9 cellular contexts compared by ENCODE assay signal in the genomic region with DNA sequence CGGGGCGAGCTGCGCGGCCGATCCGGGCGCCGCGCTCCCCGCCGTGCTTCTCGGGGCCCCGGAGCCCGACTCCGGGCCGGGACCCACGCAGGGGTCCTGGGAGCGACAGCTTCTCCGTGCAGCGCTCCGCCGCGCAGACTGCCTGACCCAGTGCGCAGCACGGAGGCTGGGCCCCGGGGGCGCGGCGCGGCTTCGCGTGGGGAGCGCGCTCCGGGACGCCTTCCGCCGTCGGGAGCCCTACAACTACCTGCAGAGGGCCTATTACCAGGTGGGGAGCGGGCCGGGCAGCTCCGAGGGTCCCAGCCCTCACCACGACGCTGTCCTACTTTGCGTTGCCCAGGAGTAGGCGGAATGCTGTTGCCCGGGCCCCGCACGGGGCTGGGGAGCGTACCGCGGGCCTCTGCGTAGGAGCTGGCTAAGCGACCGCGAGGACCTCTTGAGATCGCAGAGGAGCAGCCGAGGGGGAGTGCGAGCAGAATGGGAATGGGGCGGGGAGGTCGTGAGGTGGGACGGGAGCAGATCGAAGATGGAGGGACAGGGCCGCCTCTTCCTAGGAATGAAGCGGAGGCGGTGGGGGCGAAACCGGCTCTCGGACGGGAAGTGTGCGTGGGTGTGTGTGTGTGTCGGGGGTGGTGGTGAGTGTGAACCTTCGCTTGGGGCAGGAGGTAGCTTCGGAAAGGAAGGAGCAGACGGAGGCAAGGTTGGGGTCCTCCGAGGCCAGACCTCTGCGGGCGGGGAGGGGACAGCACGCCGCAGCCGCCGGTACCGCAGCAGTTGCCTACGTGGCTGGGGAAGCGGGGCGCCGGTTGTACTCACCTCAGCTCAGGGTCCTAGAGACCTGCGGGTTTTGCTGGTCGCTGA. TPM values are rescaled to one million over a fixed set of nuclear protein-coding genes. Genes with fewer than 3 reads are reported as not detected.
A peak's percentile ranks its signal among the peaks of the same experiment; 100 is the strongest.
DNase-seq lines count a peak whose midpoint lies in the region; ATAC-seq, FAIRE-seq and TF ChIP-seq lines count a peak whose summit lies in the region.
"Had no signal": no experiment of that assay in that cellular context is flagged by ENCODE, and none has a peak within 500 bp of the region (broad histone marks: within the 10 kb centered on the region; RNA-seq: fewer than 3 reads in every experiment).

No MANE protein-coding gene starts in this region.

- H3K36me3 ChIP-seq in Panc1 (ENCODE audit: control insufficient read depth, insufficient read depth, low read length) (no peaks in the 10 kb centered on the region), adipocyte (ENCODE audit: control insufficient read depth, insufficient read depth, low read length, severe bottlenecking) (no peaks in the 10 kb centered on the region)

- no peak for FAIRE-seq in RCC 7860 (lab: Jason Lieb, UNC)
- FAIRE-seq: A204.1 had no signal

- H3K4me1 ChIP-seq in Panc1 (ENCODE audit: control insufficient read depth, insufficient read depth, low read length): peaks cover 10% of the 10 kb centered on the region; the same call in 1 of the 2 replicates
- H3K4me1 ChIP-seq in adipocyte (ENCODE audit: control insufficient read depth, insufficient read depth, low read length): peaks cover 9% of the 10 kb centered on the region

- CTCF ChIA-PET in Panc1 (lab: Charles Lee): interaction anchor here (0.6 kb wide), 1 partner anchor 118 kb away, joined by 5 read pairs; no protein-coding TSS in a partner anchor

- H3K9me3 ChIP-seq in Panc1 (ENCODE audit: control insufficient read depth, insufficient read depth, low read depth, low read length) (no peaks in the 10 kb centered on the region), adipocyte (ENCODE audit: control insufficient read depth, low read length) (no peaks in the 10 kb centered on the region)

- POLR2A ChIA-PET in Panc1 (lab: Charles Lee): no interaction called here

- H3K4me3 ChIP-seq in Panc1 (ENCODE audit: low read depth in 2 of 2, low read length in 2 of 2) (peak overlapping the region; percentile 65 to 67), adipocyte (ENCODE audit: low read length) (peak overlapping the region; percentile 87), retinal pigment epithelial cell (ENCODE audit: low read length) (peak overlapping the region; percentile 88)

- peak overlapping the region; percentile 63 for H3K27ac ChIP-seq in Panc1 (ENCODE audit: low read length)

- in situ Hi-C loops in Panc1 (cut with HindIII; ENCODE audit: low pct_unique_long_range_greater_than_20kb, low sequenced_read_pairs): no loop called here

- intact Hi-C loops in Panc1 (cut with micrococcal nuclease; ENCODE audit: unreplicated experiment): loop anchor here (5.0 kb wide), 1 partner anchor 77 kb away; a partner anchor contains a TSS
- intact Hi-C loops in left ventricle myocardium superior (cut with micrococcal nuclease): loop anchor here (5.0 kb wide), 1 partner anchor 92 kb away; no protein-coding TSS in a partner anchor

- DNase-seq in DMS 273 (lab: John Stamatoyannopoulos, UW; ENCODE audit: unreplicated experiment) (peak; percentile 54), DMS 273 treated with DMSO at 0.1 percent for 48 hours (lab: John Stamatoyannopoulos, UW) (no peak), Panc1 (ENCODE audit: low read depth, low spot score) (no peak), adipocyte (ENCODE audit: low read depth) (peak; percentile 75), left ventricle myocardium superior (peak; percentile 64), retinal pigment epithelial cell (ENCODE audit: low read depth) (no peak), H4 (ENCODE audit: low spot score) (no peak), RCC 7860 (ENCODE audit: low spot score) (no peak)

- TF ChIP-seq CTCF in Panc1 (IDR thresholded peaks at IDR 0.05) (no peak; the same call in none of the 2 replicates), retinal pigment epithelial cell (conservative IDR thresholded peaks at IDR 0.05; ENCODE audit: low read depth, low read length) (no peak)

- H3K27me3 ChIP-seq in Panc1 (ENCODE audit: control insufficient read depth, insufficient read depth, low read length): no peaks in the 10 kb centered on the region
- H3K27me3 ChIP-seq in adipocyte (replicated peaks; ENCODE audit: control insufficient read depth, insufficient read depth, low read length): peaks cover 3% of the 10 kb centered on the region

- H3K9ac ChIP-seq in adipocyte (ENCODE audit: low read length): peak overlapping the region; percentile 90

- no TSS peak for BruUV-seq in Panc1 (replicated peaks; lab: Mats Ljungman, UMichigan)

- ATAC-seq in Panc1 (peak; percentile 42; the same call in 1 of the 2 replicates), left ventricle myocardium superior (peak; percentile 29)

RNA-seq across cellular contexts. Expression of a gene that starts 0.7 kb away (rescaled TPM):
- total RNA-seq in Panc1 (2021; ENCODE audit: unreplicated experiment) (11.0 TPM), left ventricle myocardium superior (11.5 TPM)
- 19.7 TPM for polyA plus RNA-seq in Panc1 (2012; ENCODE audit: insufficient read length)
- total RNA-seq in H4 (2014; rRNA removed; shearing (Covaris generic)): 29.5 and 35.2 TPM in 2 replicates

RNA-seq across cellular contexts. Expression of a gene that starts 7.3 kb away (rescaled TPM):
- total RNA-seq in Panc1 (2021; ENCODE audit: unreplicated experiment) (1.3 TPM), left ventricle myocardium superior (5.3 TPM)
- polyA plus RNA-seq in Panc1 (2012; ENCODE audit: insufficient read length): 4.2 TPM
- total RNA-seq in H4 (2014; rRNA removed; shearing (Covaris generic)): 8.5 and 13.8 TPM in 2 replicates

RNA-seq across cellular contexts. Expression of a gene that starts 11.8 kb away (rescaled TPM):
- total RNA-seq in Panc1 (2021; ENCODE audit: unreplicated experiment) (0.21 TPM), left ventricle myocardium superior (5.4 TPM)
- 1.1 TPM for polyA plus RNA-seq in Panc1 (2012; ENCODE audit: insufficient read length)
- 0.12 and 1.0 TPM in 2 replicates for total RNA-seq in H4 (2014; rRNA removed; shearing (Covaris generic))

RNA-seq across cellular contexts. Expression of a gene that starts 22.2 kb away (rescaled TPM):
- total RNA-seq in Panc1 (2021; ENCODE audit: unreplicated experiment): 59.0 TPM
- polyA plus RNA-seq in Panc1 (2012; ENCODE audit: insufficient read length): 33.8 TPM
- 0.32 TPM for total RNA-seq in left ventricle myocardium superior
- 75.3 and 101 TPM in 2 replicates for total RNA-seq in H4 (2014; rRNA removed; shearing (Covaris generic))

RNA-seq across cellular contexts. Expression of a gene that starts 23.0 kb away (rescaled TPM):
- total RNA-seq in Panc1 (2021; ENCODE audit: unreplicated experiment): 104 TPM
- 72.1 TPM for polyA plus RNA-seq in Panc1 (2012; ENCODE audit: insufficient read length)
- 66.2 TPM for total RNA-seq in left ventricle myocardium superior
- 86.2 and 91.4 TPM in 2 replicates for total RNA-seq in H4 (2014; rRNA removed; shearing (Covaris generic))

Comparison
In these comparisons a context has a peak if more than half of its experiments do, and no peak if none do; other contexts are left out.
1. DNase-seq: peak in DMS 273 (single experiment), adipocyte (single experiment) and left ventricle myocardium superior (single experiment); none in DMS 273 treated with DMSO at 0.1 percent for 48 hours (single experiment), Panc1 (single experiment), retinal pigment epithelial cell (single experiment), H4 (single experiment) and RCC 7860 (single experiment).
2. Peak in every context shown above with its lines, with median percentiles within 50 percentile points of each other: H3K4me3 ChIP-seq.